ENCODE assay signal across 10 cellular contexts in the genomic region with DNA sequence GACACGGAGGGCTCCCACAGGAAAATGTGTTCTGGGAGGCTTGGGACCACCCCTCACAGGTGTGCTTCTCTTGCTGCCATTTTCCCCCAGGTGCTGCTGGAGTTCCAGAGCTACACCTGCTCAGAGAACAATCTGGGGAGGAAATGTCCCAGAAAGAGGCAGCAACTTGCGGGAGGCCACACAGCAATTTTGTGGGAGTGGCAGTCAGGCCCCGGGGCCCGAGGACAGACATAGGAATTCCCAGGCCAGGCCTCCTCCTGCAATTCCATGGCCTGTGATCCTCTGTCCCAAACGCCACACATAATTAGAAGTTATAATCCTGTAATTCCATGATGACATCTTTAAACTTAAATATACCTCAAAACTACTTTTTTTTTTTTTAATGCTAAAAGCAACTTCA. TPM values are rescaled to one million over a fixed set of nuclear protein-coding genes. Genes with fewer than 3 reads are reported as not detected.
A peak's percentile ranks its signal among the peaks of the same experiment; 100 is the strongest.
DNase-seq lines count a peak whose midpoint lies in the region; TF ChIP-seq lines count a peak whose summit lies in the region.
"Had no signal": no experiment of that assay in that cellular context is flagged by ENCODE, and none has a peak within 500 bp of the region (broad histone marks: within the 10 kb centered on the region; RNA-seq: fewer than 3 reads in every experiment).

No MANE protein-coding gene starts in this region.

- H3K9me3 ChIP-seq in HAP-1 (no peaks in the 10 kb centered on the region), SU-DHL-6 (ENCODE audit: insufficient read depth, low read length) (no peaks in the 10 kb centered on the region), iPS-20b (ENCODE audit: insufficient read depth, low read depth, low read length) (no peaks in the 10 kb centered on the region)
- H3K9me3 ChIP-seq: adrenal gland had no signal

- H3K4me3 ChIP-seq in HAP-1 (peak overlapping the region; percentile 65; the same call in 1 of the 2 replicates), SU-DHL-6 (ENCODE audit: insufficient read depth, low read length, poor library complexity, severe bottlenecking) (no peak overlapping the region), iPS-20b (ENCODE audit: low read length) (peak overlapping the region; percentile 74), retinal pigment epithelial cell (ENCODE audit: low read length) (peak overlapping the region; percentile 70), lower leg skin (ENCODE audit: low read depth, poor library complexity, severe bottlenecking) (no peak overlapping the region)

- DNase-seq in HAP-1 (ENCODE audit: low spot score in 2 of 2) (no peak), retinal pigment epithelial cell (ENCODE audit: low read depth) (no peak), COLO829 (ENCODE audit: low spot score) (no peak), lower leg skin (ENCODE audit: low spot score in 2 of 2) (no peak)
- DNase-seq in stimulated activated CD4-positive, alpha-beta T cell treated with anti-CD3 and anti-CD28 coated beads, Interleukin-4, amount 100 ng/mL, for 4 hours = no peak
- DNase-seq: CD8-positive, alpha-beta memory T cell; stimulated activated naive CD4-positive, alpha-beta T cell treated with Interleukin-2 at 50 U/mL for 16 hours had no signal

- H3K36me3 ChIP-seq in HAP-1 (replicated peaks) = no peaks in the 10 kb centered on the region
- H3K36me3 ChIP-seq in SU-DHL-6 (ENCODE audit: low read length) = no peaks in the 10 kb centered on the region
- H3K36me3 ChIP-seq in iPS-20b (ENCODE audit: insufficient read depth, low read depth, low read length) = no peaks in the 10 kb centered on the region
- H3K36me3 ChIP-seq: adrenal gland had no signal

- H3K79me2 ChIP-seq in SU-DHL-6 (ENCODE audit: insufficient read depth, low read length) = peaks cover 14% of the 10 kb centered on the region

- peaks cover 5% of the 10 kb centered on the region; the same call in 1 of the 2 replicates for H4K20me1 ChIP-seq in SU-DHL-6 (ENCODE audit: low read depth, low read length)

- H3K4me2 ChIP-seq in SU-DHL-6 (ENCODE audit: low read depth, low read length, poor library complexity, severe bottlenecking) = peak overlapping the region; percentile 94

- no peaks in the 10 kb centered on the region for H3F3A ChIP-seq in SU-DHL-6 (ENCODE audit: insufficient read depth)

- TF ChIP-seq CTCF in SU-DHL-6 (IDR thresholded peaks at IDR 0.05; ENCODE audit: insufficient read depth, low read length, poor library complexity, severe bottlenecking) = no peak
- TF ChIP-seq CTCF in retinal pigment epithelial cell (conservative IDR thresholded peaks at IDR 0.05; ENCODE audit: low read depth, low read length) = no peak
- no peak for TF ChIP-seq CTCF in lower leg skin (IDR thresholded peaks at IDR 0.05)

- in situ Hi-C loops in HAP-1 (cut with MboI; ENCODE audit: low sequenced_read_pairs) = no loop called here

- H3K9me2 ChIP-seq in SU-DHL-6 (replicated peaks; ENCODE audit: insufficient read depth, low read length) = no peaks in the 10 kb centered on the region

- H3K27me3 ChIP-seq in HAP-1 (ENCODE audit: low read depth) (no peaks in the 10 kb centered on the region), SU-DHL-6 (ENCODE audit: low read length) (no peaks in the 10 kb centered on the region), iPS-20b (ENCODE audit: insufficient read depth, low read length) (peaks cover 18% of the 10 kb centered on the region; the same call in 1 of the 2 replicates)

- intact Hi-C loops in lower leg skin (cut with DNase I; ENCODE audit: low total_unique reads) = no loop called here

- no peak overlapping the region for H3K9ac ChIP-seq in SU-DHL-6 (ENCODE audit: low read length)
- H3K9ac ChIP-seq in iPS-20b (ENCODE audit: low read depth, low read length) = no peak overlapping the region

- WGBS in lower leg skin, 2 donors = 66 to 76% methylated on average over 5 of the region's 5 CpGs

- TF ChIP-seq POLR2A in lower leg skin (IDR thresholded peaks at IDR 0.05) = no peak

- H3K4me1 ChIP-seq in HAP-1 = peaks cover 3% of the 10 kb centered on the region; the same call in 1 of the 2 replicates
- H3K4me1 ChIP-seq in iPS-20b (ENCODE audit: insufficient read depth, low read length) = peaks cover 3% of the 10 kb centered on the region; the same call in 1 of the 2 replicates

- no peak overlapping the region for H3K27ac ChIP-seq in SU-DHL-6 (ENCODE audit: low read depth, low read length)
- no peak overlapping the region for H3K27ac ChIP-seq in iPS-20b (ENCODE audit: low read length)
- H3K27ac ChIP-seq: adrenal gland had no signal

- no peak overlapping the region for H2AFZ ChIP-seq in SU-DHL-6 (ENCODE audit: low read depth, low read length, severe bottlenecking)

RNA-seq across cellular contexts. Expression of gene RHPN2, which starts 1.8 kb away (rescaled TPM):
- 10 to 100 TPM in 3 of 4 donors, 1 to 10 TPM in 1; 4.0 to 25.7 (median 19.9) TPM for total RNA-seq in lower leg skin

RNA-seq across cellular contexts. Expression of gene GPATCH1, which starts 18.1 kb away (rescaled TPM):
- 10 to 100 TPM in 1 of 4 donors, 1 to 10 TPM in 3; 7.0 to 14.6 (median 8.7) TPM for total RNA-seq in lower leg skin

Comparison
In these comparisons a context has a peak if more than half of its experiments do, and no peak if none do; other contexts are left out.
1. H3K4me3 ChIP-seq: peak in HAP-1 (single experiment), iPS-20b (single experiment) and retinal pigment epithelial cell (single experiment); none in SU-DHL-6 (single experiment) and lower leg skin (single experiment).